8 cellular contexts compared by ENCODE assay signal in the genomic region with DNA sequence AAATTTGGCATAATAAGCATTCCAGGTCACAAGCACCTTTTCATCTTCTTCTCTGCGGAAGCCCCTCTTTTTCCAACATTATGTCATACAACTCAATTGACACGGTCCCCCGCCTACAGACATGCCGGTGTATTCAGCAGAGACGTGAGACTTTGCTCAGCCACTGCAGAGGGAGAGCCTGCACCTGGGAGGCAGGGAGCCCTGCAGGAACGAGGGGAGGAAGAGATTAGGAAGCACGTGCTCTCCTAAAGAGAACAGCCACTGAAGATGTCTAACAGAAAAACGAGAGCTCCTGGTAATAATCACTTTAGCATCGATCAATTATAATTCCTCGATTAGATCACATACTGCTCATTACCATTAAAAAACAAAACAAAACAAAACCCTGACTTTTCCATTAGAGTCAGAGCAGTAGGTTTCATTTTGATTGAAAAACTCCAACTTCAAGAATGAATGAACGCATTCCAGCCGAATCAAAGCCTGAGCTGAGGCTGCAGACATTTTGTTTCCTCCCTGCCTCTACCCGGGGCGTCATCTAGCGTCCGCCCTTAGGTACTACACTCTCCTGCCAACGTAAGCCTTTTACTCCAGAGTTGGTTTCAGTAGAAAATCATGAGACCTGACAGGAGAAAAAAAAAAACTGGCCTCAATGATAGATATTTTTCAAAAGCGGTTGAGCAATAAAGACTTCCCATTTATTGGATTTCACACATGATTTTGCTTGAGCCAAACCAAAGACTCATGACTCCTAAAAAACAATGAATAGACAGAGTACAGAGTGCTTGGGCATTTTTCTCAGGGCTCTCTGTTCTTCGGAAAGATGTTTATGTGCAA.
DNase-seq lines count a peak whose midpoint lies in the region; ATAC-seq and TF ChIP-seq lines count a peak whose summit lies in the region.

No MANE protein-coding gene starts in this region.

- BruUV-seq in Panc1 (replicated peaks; lab: Mats Ljungman, UMichigan) = no TSS peak

- no peaks in the 10 kb centered on the region for H3K9me3 Mint-ChIP-seq in activated T-cell treated with anti-CD3 and anti-CD28 coated beads, Interleukin-2, amount 50 U/mL, for 24 hours
- no peaks in the 10 kb centered on the region for H3K9me3 Mint-ChIP-seq in nephron
- H3K9me3 Mint-ChIP-seq in stimulated activated memory B cell treated with anti-CD40 and anti-IgM and Interleukin-4, amounts not matched to agents 10 μg/mL and 1 μg/mL and 100 μg/mL, for 72 hours = no peaks in the 10 kb centered on the region

- no peaks in the 10 kb centered on the region for H3K27me3 Mint-ChIP-seq in activated T-cell treated with anti-CD3 and anti-CD28 coated beads, Interleukin-2, amount 50 U/mL, for 24 hours
- H3K27me3 Mint-ChIP-seq in nephron (ENCODE audit: low read depth) = peaks cover 31% of the 10 kb centered on the region
- H3K27me3 Mint-ChIP-seq in stimulated activated memory B cell treated with anti-CD40 and anti-IgM and Interleukin-4, amounts not matched to agents 10 μg/mL and 1 μg/mL and 100 μg/mL, for 72 hours = peaks cover 18% of the 10 kb centered on the region

- H3K27me3 ChIP-seq in ACC112 (ENCODE audit: insufficient read depth, low read length) = 0 out of 2 replicates have a peak, but pooled peaks cover 3% of the 10 kb centered on the region
- H3K27me3 ChIP-seq in Panc1 (ENCODE audit: control insufficient read depth, insufficient read depth, low read length) = no peaks in the 10 kb centered on the region
- H3K27me3 ChIP-seq in esophagus squamous epithelium = no peaks in the 10 kb centered on the region

- ATAC-seq in GM18861 (IDR thresholded peaks at IDR 0.05; ENCODE audit: unreplicated experiment) (peak; percentile 43), Panc1 (peak; percentile 69; the same call in 1 of the 2 replicates)
- ATAC-seq in stimulated activated memory B cell treated with anti-CD40 and anti-IgM and Interleukin-4, amounts not matched to agents 10 μg/mL and 1 μg/mL and 100 μg/mL, for 72 hours = peak; percentile 54

- peak; percentile 62 for DNase-seq in Panc1 (ENCODE audit: low read depth, low spot score)
- peak; percentile 85 for DNase-seq in activated T-cell treated with anti-CD3 and anti-CD28 coated beads, Interleukin-2, amount 50 U/mL, for 24 hours
- no peak for DNase-seq in esophagus squamous epithelium (lab: John Stamatoyannopoulos, UW)

- H2AFZ ChIP-seq in ACC112 (ENCODE audit: low read length, unreplicated experiment) = peak overlapping the region; percentile 27

- TF ChIP-seq POLR2A in esophagus squamous epithelium (IDR thresholded peaks at IDR 0.05) = no peak

- H3K36me3 ChIP-seq in ACC112 (ENCODE audit: insufficient read depth, low read length) = no peaks in the 10 kb centered on the region
- H3K36me3 ChIP-seq in Panc1 (ENCODE audit: control insufficient read depth, insufficient read depth, low read length) = no peaks in the 10 kb centered on the region
- H3K36me3 ChIP-seq in esophagus squamous epithelium = no peaks in the 10 kb centered on the region

- H3K27ac ChIP-seq in ACC112 (ENCODE audit: low read depth, low read length) (no peak overlapping the region), Panc1 (ENCODE audit: low read length) (no peak overlapping the region), esophagus squamous epithelium (peak overlapping the region in 3 of 4 donors; percentile 57 to 83 (median 81))

- H3K27ac Mint-ChIP-seq in activated T-cell treated with anti-CD3 and anti-CD28 coated beads, Interleukin-2, amount 50 U/mL, for 24 hours = no peak overlapping the region
- H3K27ac Mint-ChIP-seq in nephron = peak overlapping the region; percentile 34 to 72 (median 42)
- H3K27ac Mint-ChIP-seq in stimulated activated memory B cell treated with anti-CD40 and anti-IgM and Interleukin-4, amounts not matched to agents 10 μg/mL and 1 μg/mL and 100 μg/mL, for 72 hours = peak overlapping the region; percentile 24

- CTCF ChIA-PET in Panc1 (lab: Charles Lee) = interaction anchor here (0.6 to 4.4 kb wide), 7 partner anchors 11 to 605 kb away, joined by 3 to 33 read pairs (median 4); no protein-coding TSS in a partner anchor

- WGBS in esophagus squamous epithelium, 2 donors = 11 to 22% methylated on average over 17 of the region's 19 CpGs

- in situ Hi-C loops in Panc1 (cut with HindIII; ENCODE audit: low pct_unique_long_range_greater_than_20kb, low sequenced_read_pairs) = no loop called here

- H3K4me1 Mint-ChIP-seq in activated T-cell treated with anti-CD3 and anti-CD28 coated beads, Interleukin-2, amount 50 U/mL, for 24 hours (ENCODE audit: low read depth) = peaks cover 23% of the 10 kb centered on the region
- peaks cover 48% of the 10 kb centered on the region for H3K4me1 Mint-ChIP-seq in nephron
- peaks cover 17% of the 10 kb centered on the region for H3K4me1 Mint-ChIP-seq in stimulated activated memory B cell treated with anti-CD40 and anti-IgM and Interleukin-4, amounts not matched to agents 10 μg/mL and 1 μg/mL and 100 μg/mL, for 72 hours

- TF ChIP-seq EP300 in Ishikawa (IDR thresholded peaks at IDR 0.05; ENCODE audit: borderline replicate concordance) = no peak

- peak; percentile 96 for TF ChIP-seq CTCF in Panc1 (IDR thresholded peaks at IDR 0.05)
- peak; percentile 90 to 100 (median 97) for TF ChIP-seq CTCF in esophagus squamous epithelium (IDR thresholded peaks at IDR 0.05)
- TF ChIP-seq CTCF in nephron (IDR thresholded peaks at IDR 0.05; ENCODE audit: unreplicated experiment in 3 of 3) = peak; percentile 99

- H3K36me3 Mint-ChIP-seq in activated T-cell treated with anti-CD3 and anti-CD28 coated beads, Interleukin-2, amount 50 U/mL, for 24 hours (ENCODE audit: low read depth) = no peaks in the 10 kb centered on the region
- H3K36me3 Mint-ChIP-seq in nephron (ENCODE audit: low read depth) = no peaks in the 10 kb centered on the region
- H3K36me3 Mint-ChIP-seq in stimulated activated memory B cell treated with anti-CD40 and anti-IgM and Interleukin-4, amounts not matched to agents 10 μg/mL and 1 μg/mL and 100 μg/mL, for 72 hours = no peaks in the 10 kb centered on the region

- H3K4me1 ChIP-seq in ACC112 (ENCODE audit: control insufficient read depth, insufficient read depth, low read length, unreplicated experiment) (peaks cover 7% of the 10 kb centered on the region), Panc1 (ENCODE audit: control insufficient read depth, insufficient read depth, low read length) (peaks cover 3% of the 10 kb centered on the region), esophagus squamous epithelium (peaks cover 0 to 49% (median 26%) of the 10 kb centered on the region in 3 donors)

- peak; percentile 91 for TF ChIP-seq RAD21 in Ishikawa (IDR thresholded peaks at IDR 0.05; ENCODE audit: low read depth)

- H3K4me3 Mint-ChIP-seq in activated T-cell treated with anti-CD3 and anti-CD28 coated beads, Interleukin-2, amount 50 U/mL, for 24 hours = peak overlapping the region; percentile 68
- peak overlapping the region; percentile 83 to 90 (median 87) for H3K4me3 Mint-ChIP-seq in nephron
- peak overlapping the region; percentile 74 for H3K4me3 Mint-ChIP-seq in stimulated activated memory B cell treated with anti-CD40 and anti-IgM and Interleukin-4, amounts not matched to agents 10 μg/mL and 1 μg/mL and 100 μg/mL, for 72 hours

- no peaks in the 10 kb centered on the region for H3K79me2 ChIP-seq in ACC112 (ENCODE audit: control insufficient read depth, insufficient read depth, low read length, unreplicated experiment)

- H3K4me3 ChIP-seq in ACC112 (ENCODE audit: low read depth, low read length) = peak overlapping the region; percentile 57
- H3K4me3 ChIP-seq in Panc1 (ENCODE audit: low read depth in 2 of 2, low read length in 2 of 2) = peak overlapping the region; percentile 29
- peak overlapping the region in 2 of 4 donors; percentile 18 to 26 for H3K4me3 ChIP-seq in esophagus squamous epithelium

- H3K9me3 ChIP-seq in Panc1 (ENCODE audit: control insufficient read depth, insufficient read depth, low read depth, low read length) = no peaks in the 10 kb centered on the region
- H3K9me3 ChIP-seq in esophagus squamous epithelium = no peaks in the 10 kb centered on the region

- intact Hi-C loops in Panc1 (cut with micrococcal nuclease; ENCODE audit: unreplicated experiment) (loop anchor here (2.0 kb wide), 1 partner anchor 266 kb away; no protein-coding TSS in a partner anchor), esophagus squamous epithelium (cut with DNase I) (loop anchor here (5.0 to 10.0 kb wide), 4 partner anchors 188 to 608 kb away; no protein-coding TSS in a partner anchor)

- POLR2A ChIA-PET in Panc1 (lab: Charles Lee) = interaction anchor here (0.7 kb wide), 1 partner anchor 271 kb away, joined by 4 read pairs; no protein-coding TSS in a partner anchor

TF ChIP-seq in Ishikawa, 13 proteins besides CTCF, POLR2A, EP300 and RAD21 (continues in another document):
- TF ChIP-seq FOXM1 (IDR thresholded peaks at IDR 0.05; ENCODE audit: borderline replicate concordance, low read depth) (no peak), NFIC (IDR thresholded peaks at IDR 0.05) (no peak), EGR1 (IDR thresholded peaks at IDR 0.05) (no peak)
- TF ChIP-seq, protein P1, sequence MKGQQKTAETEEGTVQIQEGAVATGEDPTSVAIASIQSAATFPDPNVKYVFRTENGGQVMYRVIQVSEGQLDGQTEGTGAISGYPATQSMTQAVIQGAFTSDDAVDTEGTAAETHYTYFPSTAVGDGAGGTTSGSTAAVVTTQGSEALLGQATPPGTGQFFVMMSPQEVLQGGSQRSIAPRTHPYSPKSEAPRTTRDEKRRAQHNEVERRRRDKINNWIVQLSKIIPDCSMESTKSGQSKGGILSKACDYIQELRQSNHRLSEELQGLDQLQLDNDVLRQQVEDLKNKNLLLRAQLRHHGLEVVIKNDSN (IDR thresholded peaks at IDR 0.05) = no peak

Comparison
In these comparisons a context has a peak if more than half of its experiments do, and no peak if none do; other contexts are left out.
1. H3K27ac ChIP-seq: peak in esophagus squamous epithelium (3 of 4); none in ACC112 (single experiment) and Panc1 (single experiment).
2. Peak in every context shown above with its lines, with median percentiles within 50 percentile points of each other: ATAC-seq, CTCF ChIP-seq and H3K4me3 Mint-ChIP-seq.